ENCODE assay signal across 20 cellular contexts in genomic region chr6:142879076-142879475, GRCh38.
DNase-seq lines count a peak whose midpoint lies in the region; ATAC-seq, FAIRE-seq and TF ChIP-seq lines count a peak whose summit lies in the region.
"Had no signal": no experiment of that assay in that cellular context is flagged by ENCODE, and none has a peak within 500 bp of the region (broad histone marks: within the 10 kb centered on the region; RNA-seq: fewer than 3 reads in every experiment).

No MANE protein-coding gene starts in this region.

- ATAC-seq in activated CD8-positive, alpha-beta T cell treated with anti-CD3 and anti-CD28 coated beads for 36 hours, result peak; percentile 18
- ATAC-seq in activated CD8-positive, alpha-beta T cell treated with anti-CD3 and anti-CD28 coated beads, Interleukin-2, amount 10 ng/mL, durations not matched to agents 7 days and 5 days, result no peak
- peak; percentile 44 for ATAC-seq in activated naive CD8-positive, alpha-beta T cell treated with anti-CD3 and anti-CD28 coated beads, Interleukin-2, amount 50 U/mL, for 24 hours
- ATAC-seq in stimulated activated effector memory CD8-positive, alpha-beta T cell treated with anti-CD3 and anti-CD28 coated beads, Interleukin-12 subunit alpha, Interleukin-12 subunit beta, amount 100 ng/mL, for 72 hours, result peak; percentile 65
- ATAC-seq in GM21526 (IDR thresholded peaks at IDR 0.05; ENCODE audit: low FRiP score, unreplicated experiment) (no peak), HG03354 (IDR thresholded peaks at IDR 0.05; ENCODE audit: poor library complexity, severe bottlenecking, unreplicated experiment) (no peak)
- ATAC-seq: body of pancreas had no signal

- no peaks in the 10 kb centered on the region for H3K9me3 Mint-ChIP-seq in activated CD8-positive, alpha-beta T cell treated with anti-CD3 and anti-CD28 coated beads for 36 hours
- H3K9me3 Mint-ChIP-seq in activated CD8-positive, alpha-beta T cell treated with anti-CD3 and anti-CD28 coated beads, Interleukin-2, amount 10 ng/mL, durations not matched to agents 7 days and 5 days (ENCODE audit: insufficient read depth), result no peaks in the 10 kb centered on the region
- H3K9me3 Mint-ChIP-seq in activated naive CD8-positive, alpha-beta T cell treated with anti-CD3 and anti-CD28 coated beads, Interleukin-2, amount 50 U/mL, for 24 hours, result no peaks in the 10 kb centered on the region
- H3K9me3 Mint-ChIP-seq in stimulated activated effector memory CD8-positive, alpha-beta T cell treated with anti-CD3 and anti-CD28 coated beads, Interleukin-12 subunit alpha, Interleukin-12 subunit beta, amount 100 ng/mL, for 72 hours, result no peaks in the 10 kb centered on the region
- H3K9me3 Mint-ChIP-seq: effector memory CD8-positive, alpha-beta T cell had no signal

- H3K36me3 Mint-ChIP-seq in activated CD8-positive, alpha-beta T cell treated with anti-CD3 and anti-CD28 coated beads for 36 hours (ENCODE audit: low read depth), result peaks cover 75% of the 10 kb centered on the region
- peaks cover 54% of the 10 kb centered on the region for H3K36me3 Mint-ChIP-seq in activated CD8-positive, alpha-beta T cell treated with anti-CD3 and anti-CD28 coated beads, Interleukin-2, amount 10 ng/mL, durations not matched to agents 7 days and 5 days (ENCODE audit: low read depth)
- H3K36me3 Mint-ChIP-seq in activated naive CD8-positive, alpha-beta T cell treated with anti-CD3 and anti-CD28 coated beads, Interleukin-2, amount 50 U/mL, for 24 hours (ENCODE audit: low read depth), result peaks cover 41% of the 10 kb centered on the region
- H3K36me3 Mint-ChIP-seq in stimulated activated effector memory CD8-positive, alpha-beta T cell treated with anti-CD3 and anti-CD28 coated beads, Interleukin-12 subunit alpha, Interleukin-12 subunit beta, amount 100 ng/mL, for 72 hours, result peaks cover 6% of the 10 kb centered on the region

- H3K4me1 Mint-ChIP-seq in activated CD8-positive, alpha-beta T cell treated with anti-CD3 and anti-CD28 coated beads for 36 hours (ENCODE audit: low read depth), result peaks cover 86% of the 10 kb centered on the region
- peaks cover 54% of the 10 kb centered on the region for H3K4me1 Mint-ChIP-seq in activated CD8-positive, alpha-beta T cell treated with anti-CD3 and anti-CD28 coated beads, Interleukin-2, amount 10 ng/mL, durations not matched to agents 7 days and 5 days (ENCODE audit: low read depth)
- peaks cover 90% of the 10 kb centered on the region for H3K4me1 Mint-ChIP-seq in activated naive CD8-positive, alpha-beta T cell treated with anti-CD3 and anti-CD28 coated beads, Interleukin-2, amount 50 U/mL, for 24 hours
- peaks cover 73% of the 10 kb centered on the region for H3K4me1 Mint-ChIP-seq in stimulated activated effector memory CD8-positive, alpha-beta T cell treated with anti-CD3 and anti-CD28 coated beads, Interleukin-12 subunit alpha, Interleukin-12 subunit beta, amount 100 ng/mL, for 72 hours

- intact Hi-C loops in activated CD8-positive, alpha-beta T cell treated with anti-CD3 and anti-CD28 coated beads for 36 hours (cut with micrococcal nuclease), result no loop called here

- peak; percentile 5 for FAIRE-seq in GM18507 (lab: Jason Lieb, UNC)
- FAIRE-seq: A204.1, H54, islet of Langerhans had no signal

- H3K27ac Mint-ChIP-seq in activated CD8-positive, alpha-beta T cell treated with anti-CD3 and anti-CD28 coated beads for 36 hours, result peak overlapping the region; percentile 60
- H3K27ac Mint-ChIP-seq in activated CD8-positive, alpha-beta T cell treated with anti-CD3 and anti-CD28 coated beads, Interleukin-2, amount 10 ng/mL, durations not matched to agents 7 days and 5 days, result no peak overlapping the region
- H3K27ac Mint-ChIP-seq in activated naive CD8-positive, alpha-beta T cell treated with anti-CD3 and anti-CD28 coated beads, Interleukin-2, amount 50 U/mL, for 24 hours, result peak overlapping the region; percentile 32
- no peak overlapping the region for H3K27ac Mint-ChIP-seq in stimulated activated effector memory CD8-positive, alpha-beta T cell treated with anti-CD3 and anti-CD28 coated beads, Interleukin-12 subunit alpha, Interleukin-12 subunit beta, amount 100 ng/mL, for 72 hours

- no peaks in the 10 kb centered on the region for H3K27me3 Mint-ChIP-seq in activated CD8-positive, alpha-beta T cell treated with anti-CD3 and anti-CD28 coated beads for 36 hours
- no peaks in the 10 kb centered on the region for H3K27me3 Mint-ChIP-seq in activated CD8-positive, alpha-beta T cell treated with anti-CD3 and anti-CD28 coated beads, Interleukin-2, amount 10 ng/mL, durations not matched to agents 7 days and 5 days (ENCODE audit: low read depth)
- H3K27me3 Mint-ChIP-seq in activated naive CD8-positive, alpha-beta T cell treated with anti-CD3 and anti-CD28 coated beads, Interleukin-2, amount 50 U/mL, for 24 hours, result no peaks in the 10 kb centered on the region
- H3K27me3 Mint-ChIP-seq: effector memory CD8-positive, alpha-beta T cell had no signal

- H3K4me3 Mint-ChIP-seq in activated CD8-positive, alpha-beta T cell treated with anti-CD3 and anti-CD28 coated beads for 36 hours, result no peak overlapping the region
- no peak overlapping the region for H3K4me3 Mint-ChIP-seq in activated CD8-positive, alpha-beta T cell treated with anti-CD3 and anti-CD28 coated beads, Interleukin-2, amount 10 ng/mL, durations not matched to agents 7 days and 5 days
- H3K4me3 Mint-ChIP-seq in activated naive CD8-positive, alpha-beta T cell treated with anti-CD3 and anti-CD28 coated beads, Interleukin-2, amount 50 U/mL, for 24 hours, result no peak overlapping the region
- H3K4me3 Mint-ChIP-seq in stimulated activated effector memory CD8-positive, alpha-beta T cell treated with anti-CD3 and anti-CD28 coated beads, Interleukin-12 subunit alpha, Interleukin-12 subunit beta, amount 100 ng/mL, for 72 hours, result peak overlapping the region; percentile 7

- TF ChIP-seq CTCF in activated CD8-positive, alpha-beta T cell treated with anti-CD3 and anti-CD28 coated beads for 36 hours (IDR thresholded peaks at IDR 0.05), result no peak

- CTCF ChIA-PET in activated CD8-positive, alpha-beta T cell treated with anti-CD3 and anti-CD28 coated beads for 36 hours (lab: Charles Lee), result interaction anchor here (1.2 kb wide), 1 partner anchor 22 kb away, joined by 4 read pairs; no protein-coding TSS in a partner anchor
- CTCF ChIA-PET in activated CD8-positive, alpha-beta T cell treated with anti-CD3 and anti-CD28 coated beads, Interleukin-2, amount 10 ng/mL, durations not matched to agents 7 days and 5 days (lab: Charles Lee), result interaction anchor here (1.3 kb wide), 1 partner anchor 187 kb away, joined by 3 read pairs; no protein-coding TSS in a partner anchor

- no peak for DNase-seq in activated CD8-positive, alpha-beta T cell treated with anti-CD3 and anti-CD28 coated beads for 36 hours
- no peak for DNase-seq in activated CD8-positive, alpha-beta T cell treated with anti-CD3 and anti-CD28 coated beads, Interleukin-2, amount 10 ng/mL, durations not matched to agents 7 days and 5 days
- DNase-seq in GM18507 (ENCODE audit: extremely low spot score, insufficient read length, low read depth) (no peak), NCI-H2081 (lab: John Stamatoyannopoulos, UW) (no peak)
- DNase-seq in activated naive CD8-positive, alpha-beta T cell treated with anti-CD3 and anti-CD28 coated beads, Interleukin-2, amount 50 U/mL, for 24 hours, result no peak
- no peak for DNase-seq in stimulated activated effector memory CD8-positive, alpha-beta T cell treated with anti-CD3 and anti-CD28 coated beads, Interleukin-12 subunit alpha, Interleukin-12 subunit beta, amount 100 ng/mL, for 72 hours (ENCODE audit: low spot score in 2 of 2)
- DNase-seq: activated T-cell treated with anti-CD3 and anti-CD28 coated beads for 4 hours; body of pancreas; DND-41; effector memory CD8-positive, alpha-beta T cell; NCI-H1105 treated with DMSO at 0.1 percent for 48 hours; NCI-H524 treated with DMSO at 0.1 percent for 48 hours; Peyer's patch; stimulated activated CD4-positive, alpha-beta T cell treated with anti-CD3 and anti-CD28 coated beads, Interleukin-1b, Interleukin-23, amount 100 ng/mL, for 48 hours; stimulated activated naive CD4-positive, alpha-beta T cell had no signal

- POLR2A ChIA-PET in activated CD8-positive, alpha-beta T cell treated with anti-CD3 and anti-CD28 coated beads for 36 hours (lab: Charles Lee), result interaction anchor here (1.3 kb wide), 1 partner anchor 34 kb away, joined by 3 read pairs; no protein-coding TSS in a partner anchor
- POLR2A ChIA-PET in activated CD8-positive, alpha-beta T cell treated with anti-CD3 and anti-CD28 coated beads, Interleukin-2, amount 10 ng/mL, durations not matched to agents 7 days and 5 days (lab: Charles Lee), result interaction anchor here (0.8 to 1.5 kb wide), 2 partner anchors 65 to 67 kb away, joined by 3 read pairs; no protein-coding TSS in a partner anchor

Comparison
In these comparisons a context has a peak if more than half of its experiments do, and no peak if none do; other contexts are left out.
1. ATAC-seq: peak in activated CD8-positive, alpha-beta T cell treated with anti-CD3 and anti-CD28 coated beads for 36 hours (single experiment), activated naive CD8-positive, alpha-beta T cell treated with anti-CD3 and anti-CD28 coated beads, Interleukin-2, amount 50 U/mL, for 24 hours (single experiment) and stimulated activated effector memory CD8-positive, alpha-beta T cell treated with anti-CD3 and anti-CD28 coated beads, Interleukin-12 subunit alpha, Interleukin-12 subunit beta, amount 100 ng/mL, for 72 hours (single experiment); none in activated CD8-positive, alpha-beta T cell treated with anti-CD3 and anti-CD28 coated beads, Interleukin-2, amount 10 ng/mL, durations not matched to agents 7 days and 5 days (single experiment), GM21526 (single experiment) and HG03354 (single experiment).
2. H3K27ac Mint-ChIP-seq: peak in activated CD8-positive, alpha-beta T cell treated with anti-CD3 and anti-CD28 coated beads for 36 hours (single experiment) and activated naive CD8-positive, alpha-beta T cell treated with anti-CD3 and anti-CD28 coated beads, Interleukin-2, amount 50 U/mL, for 24 hours (single experiment); none in activated CD8-positive, alpha-beta T cell treated with anti-CD3 and anti-CD28 coated beads, Interleukin-2, amount 10 ng/mL, durations not matched to agents 7 days and 5 days (single experiment) and stimulated activated effector memory CD8-positive, alpha-beta T cell treated with anti-CD3 and anti-CD28 coated beads, Interleukin-12 subunit alpha, Interleukin-12 subunit beta, amount 100 ng/mL, for 72 hours (single experiment).